ENCODE assay signal across 22 cellular contexts in the genomic region with DNA sequence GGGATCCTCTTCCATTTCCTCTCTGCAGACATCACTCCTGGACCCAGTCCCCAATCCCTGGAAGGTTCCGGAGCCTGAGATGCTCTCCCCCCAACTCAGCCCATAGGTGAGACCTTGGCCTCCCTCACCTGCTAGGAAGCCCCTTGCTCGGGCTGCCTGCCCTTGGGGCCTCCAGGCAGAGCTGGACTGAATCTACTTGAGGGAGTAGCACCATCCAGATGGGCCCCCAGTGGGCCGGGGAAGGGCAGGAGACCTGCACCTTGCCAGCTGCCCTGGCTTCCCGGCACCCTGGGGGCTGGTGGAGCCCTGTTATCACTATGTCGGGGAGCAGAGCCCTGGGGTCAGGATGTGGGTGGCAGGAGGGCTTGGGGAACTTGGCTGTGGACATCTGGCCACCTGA. TPM values are rescaled to one million over a fixed set of nuclear protein-coding genes. Genes with fewer than 3 reads are reported as not detected.
DNase-seq lines count a peak whose midpoint lies in the region; ATAC-seq and TF ChIP-seq lines count a peak whose summit lies in the region.
"Had no signal": no experiment of that assay in that cellular context is flagged by ENCODE, and none has a peak within 500 bp of the region (broad histone marks: within the 10 kb centered on the region; RNA-seq: fewer than 3 reads in every experiment).

No MANE protein-coding gene starts in this region.

- no peaks in the 10 kb centered on the region for H3K4me1 ChIP-seq in right atrium auricular region
- H3K4me1 ChIP-seq: A549 had no signal

- no peaks in the 10 kb centered on the region for H3K27me3 ChIP-seq in right atrium auricular region

- H3K4me1 Mint-ChIP-seq in WTC11: peaks cover 11% of the 10 kb centered on the region
- H3K4me1 Mint-ChIP-seq in glutamatergic neuron (ENCODE audit: low read depth, unreplicated experiment): peaks cover 4% of the 10 kb centered on the region
- H3K4me1 Mint-ChIP-seq: CD4-positive, alpha-beta memory T cell had no signal

- no peaks in the 10 kb centered on the region for H3K9me3 ChIP-seq in right atrium auricular region
- H3K9me3 ChIP-seq: A549 had no signal

- TF ChIP-seq CTCF in right atrium auricular region (IDR thresholded peaks at IDR 0.05) (no peak), WTC11 (IDR thresholded peaks at IDR 0.05) (no peak), glutamatergic neuron (IDR thresholded peaks at IDR 0.05; ENCODE audit: partially characterized antibody, unreplicated experiment) (no peak)

- no peaks in the 10 kb centered on the region for H3K36me3 Mint-ChIP-seq in WTC11
- no peaks in the 10 kb centered on the region for H3K36me3 Mint-ChIP-seq in glutamatergic neuron (ENCODE audit: unreplicated experiment)
- H3K36me3 Mint-ChIP-seq: CD4-positive, alpha-beta memory T cell had no signal

- CTCF ChIA-PET in WTC11 (lab: Charles Lee): interaction anchor here (1.0 to 4.3 kb wide), 2 partner anchors 23 to 25 kb away, joined by 3 to 22 read pairs; no protein-coding TSS in a partner anchor

- H3K4me3 ChIP-seq in right atrium auricular region: no peak overlapping the region
- H3K4me3 ChIP-seq: A549 had no signal

- H3K4me3 Mint-ChIP-seq in WTC11 (no peak overlapping the region), glutamatergic neuron (ENCODE audit: unreplicated experiment) (no peak overlapping the region)
- H3K4me3 Mint-ChIP-seq: CD4-positive, alpha-beta memory T cell had no signal

- ATAC-seq in Right ventricle myocardium superior (ENCODE audit: poor library complexity) (no peak), WTC11 (no peak), GM19467 (IDR thresholded peaks at IDR 0.05; ENCODE audit: unreplicated experiment) (no peak), HG03460 (IDR thresholded peaks at IDR 0.05; ENCODE audit: unreplicated experiment) (no peak)

- H3K27me3 Mint-ChIP-seq in WTC11 (ENCODE audit: low read depth): no peaks in the 10 kb centered on the region
- peaks cover 1% of the 10 kb centered on the region for H3K27me3 Mint-ChIP-seq in glutamatergic neuron (ENCODE audit: unreplicated experiment)

- DNase-seq in Right ventricle myocardium superior (peak; percentile 25), right atrium auricular region (ENCODE audit: low spot score) (no peak), WTC11 (ENCODE audit: low spot score) (peak; percentile 10), glutamatergic neuron (peak; percentile 12), iPS-NIHi7 (ENCODE audit: extremely low spot score) (no peak)
- DNase-seq: 8988T; ACHN; AML-193; C1 segment of cervical spinal cord; Calu3; CD4-positive, alpha-beta memory T cell; COR-L47; DMS53; DMS79 treated with DMSO at 0.1 percent for 48 hours; GF-D8; GOT3; HCEC 1CT had no signal

- POLR2A ChIA-PET in WTC11 (lab: Charles Lee): no interaction called here

- intact Hi-C loops in Right ventricle myocardium superior (cut with DNase I): no loop called here

- H3K9me3 Mint-ChIP-seq in WTC11 (no peaks in the 10 kb centered on the region), glutamatergic neuron (ENCODE audit: unreplicated experiment) (peaks cover 2% of the 10 kb centered on the region)
- H3K9me3 Mint-ChIP-seq: CD4-positive, alpha-beta memory T cell had no signal

- no peak overlapping the region for H3K27ac ChIP-seq in right atrium auricular region
- H3K27ac ChIP-seq: A549 had no signal

- no peaks in the 10 kb centered on the region for H3K36me3 ChIP-seq in right atrium auricular region

- no peak overlapping the region for H3K27ac Mint-ChIP-seq in WTC11
- H3K27ac Mint-ChIP-seq in glutamatergic neuron (ENCODE audit: unreplicated experiment): no peak overlapping the region
- H3K27ac Mint-ChIP-seq: CD4-positive, alpha-beta memory T cell had no signal

TF ChIP-seq in WTC11, 78 proteins besides CTCF, POLR2A, EP300 and RAD21:
- TF ChIP-seq HMGA2 (CRISPR knock-in tag; IDR thresholded peaks at IDR 0.05) (no peak), NFATC4 (CRISPR knock-in tag; IDR thresholded peaks at IDR 0.05) (no peak)
- TF ChIP-seq, protein P1, sequence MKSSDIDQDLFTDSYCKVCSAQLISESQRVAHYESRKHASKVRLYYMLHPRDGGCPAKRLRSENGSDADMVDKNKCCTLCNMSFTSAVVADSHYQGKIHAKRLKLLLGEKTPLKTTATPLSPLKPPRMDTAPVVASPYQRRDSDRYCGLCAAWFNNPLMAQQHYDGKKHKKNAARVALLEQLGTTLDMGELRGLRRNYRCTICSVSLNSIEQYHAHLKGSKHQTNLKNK (CRISPR knock-in tag; IDR thresholded peaks at IDR 0.05): no peak

RNA-seq across cellular contexts. Expression of a gene that starts 26.9 kb away (rescaled TPM):
- 16.4 TPM for total RNA-seq in Right ventricle myocardium superior
- total RNA-seq in right atrium auricular region: 10 to 100 TPM; 20.3 to 29.3 TPM
- 39.4 to 41.0 TPM (median 39.5 TPM) in 3 replicates for total RNA-seq in WTC11 (2021)
- 16.0 TPM for total RNA-seq in glutamatergic neuron (ENCODE audit: unreplicated experiment)

RNA-seq across cellular contexts. Expression of a gene that starts 50.5 kb away (rescaled TPM):
- 30.8 TPM for total RNA-seq in Right ventricle myocardium superior
- total RNA-seq in right atrium auricular region: 10 to 100 TPM; 49.1 to 55.5 TPM
- total RNA-seq in WTC11 (2021): 14.1 to 17.1 TPM (median 14.5 TPM) in 3 replicates
- 3.9 TPM for total RNA-seq in glutamatergic neuron (ENCODE audit: unreplicated experiment)

RNA-seq across cellular contexts. Expression of a gene that starts 59.3 kb away (rescaled TPM):
- not detected for total RNA-seq in Right ventricle myocardium superior
- under 1 TPM in 1 of 2 donors, not detected in 1; 0.16 TPM for total RNA-seq in right atrium auricular region
- 0.11 TPM in 1 of 3 replicates, not detected in the others for total RNA-seq in WTC11 (2021)
- total RNA-seq in glutamatergic neuron (ENCODE audit: unreplicated experiment): 0.81 TPM
- total RNA-seq: Calu3; CD4-positive, alpha-beta memory T cell; Daoy; G401 had no signal

Comparison
In these comparisons a context has a peak if more than half of its experiments do, and no peak if none do; other contexts are left out.
1. DNase-seq: peak in Right ventricle myocardium superior (single experiment), WTC11 (single experiment) and glutamatergic neuron (single experiment); none in right atrium auricular region (single experiment) and iPS-NIHi7 (single experiment).